ENCODE assay signal across 9 cellular contexts in the genomic region with DNA sequence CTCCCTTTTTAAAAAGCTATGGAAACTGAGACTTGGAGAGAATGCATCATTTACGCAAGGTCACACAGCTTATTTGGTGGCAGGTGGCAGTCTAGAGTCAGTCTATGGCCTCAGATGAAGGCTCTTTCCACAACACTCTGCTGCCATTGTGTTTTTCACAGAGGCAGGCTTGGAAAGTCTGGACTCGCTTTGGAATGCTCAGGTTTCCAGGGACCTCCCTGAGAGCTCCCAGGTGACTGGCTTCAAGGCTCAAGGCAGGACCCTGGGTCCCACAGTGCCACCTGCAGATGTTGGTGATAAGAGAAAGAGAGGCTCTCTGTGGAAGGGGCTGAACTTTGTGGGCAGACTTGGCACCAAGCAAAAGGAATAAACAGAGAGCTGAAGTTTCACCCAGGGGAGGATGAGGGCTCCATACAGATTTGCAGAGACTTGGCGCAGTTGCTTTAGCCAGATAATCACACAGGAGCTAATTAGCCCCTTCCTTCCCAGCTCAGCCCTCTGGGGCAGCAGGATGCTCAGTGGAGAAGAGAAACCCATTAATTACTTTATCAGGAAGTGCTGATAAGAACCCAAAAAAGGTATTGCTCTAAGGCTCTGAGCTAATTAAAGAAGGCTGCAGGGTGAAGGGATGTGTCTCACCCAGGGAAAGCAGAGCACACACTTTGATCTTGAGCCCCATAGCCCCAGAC.
A peak's percentile ranks its signal among the peaks of the same experiment; 100 is the strongest.
DNase-seq lines count a peak whose midpoint lies in the region; ATAC-seq, FAIRE-seq and TF ChIP-seq lines count a peak whose summit lies in the region.
"Had no signal": no experiment of that assay in that cellular context is flagged by ENCODE, and none has a peak within 500 bp of the region (broad histone marks: within the 10 kb centered on the region; RNA-seq: fewer than 3 reads in every experiment).

No MANE protein-coding gene starts in this region.

- ATAC-seq in A549 (peak in 1 of 2 experiments; percentile 61; a peak in 3 of 6 replicates), PC-3 (no peak), heart right ventricle (peak in 7 of 8 donors; percentile 15 to 75 (median 57)), omental fat pad (ENCODE audit: low FRiP score) (no peak)

- intact Hi-C loops in PC-3 (cut with micrococcal nuclease) = no loop called here
- intact Hi-C loops in heart right ventricle (cut with DNase I) = loop anchor here in 4 of 10 donors (10.0 kb wide), 3 partner anchors 120 to 370 kb away; no protein-coding TSS in a partner anchor

- H3K36me3 ChIP-seq in PC-3 (ENCODE audit: low read depth, low read length) (no peaks in the 10 kb centered on the region), heart right ventricle (no peaks in the 10 kb centered on the region)
- H3K36me3 ChIP-seq: MG63 had no signal

- H4K20me1 ChIP-seq in PC-3 (ENCODE audit: low read length) = no peaks in the 10 kb centered on the region

- no peaks in the 10 kb centered on the region for H3K9me2 ChIP-seq in PC-3 (replicated peaks; ENCODE audit: low read length)

- H3K9me3 ChIP-seq in A549 = no peaks in the 10 kb centered on the region
- no peaks in the 10 kb centered on the region for H3K9me3 ChIP-seq in PC-3 (ENCODE audit: low read length)
- no peaks in the 10 kb centered on the region for H3K9me3 ChIP-seq in heart right ventricle
- H3K9me3 ChIP-seq: MG63 had no signal

- peak; percentile 40 to 41 for TF ChIP-seq RAD21 in A549 (conservative IDR thresholded peaks at IDR 0.05 in 1 of 2, IDR thresholded peaks at IDR 0.05 in 1 of 2)

- POLR2A ChIA-PET in A549 (lab: Yijun Ruan, JAX) (no interaction called here), PC-3 (lab: Charles Lee; ENCODE audit: unreplicated experiment) (no interaction called here)

- no peak for TF ChIP-seq POLR2A in A549 (IDR thresholded peaks at IDR 0.05; ENCODE audit: low read length)

- H3K4me1 ChIP-seq in A549 (peaks cover 10% of the 10 kb centered on the region; the same call in 1 of the 3 replicates), PC-3 (ENCODE audit: insufficient read depth, low read length) (no peaks in the 10 kb centered on the region), heart right ventricle (peaks cover 7 to 50% (median 39%) of the 10 kb centered on the region in 9 donors)

- no peak overlapping the region for H3K9ac ChIP-seq in PC-3 (ENCODE audit: low read length)

- H3K79me2 ChIP-seq in PC-3 (ENCODE audit: low read length) = no peaks in the 10 kb centered on the region

- H2AFZ ChIP-seq in PC-3 (ENCODE audit: low read length) = no peak overlapping the region

- BruUV-seq in PC-3 (replicated peaks; lab: Mats Ljungman, UMichigan) = no TSS peak

- no peak for TF ChIP-seq EP300 in A549 (IDR thresholded peaks at IDR 0.05)

- H3K4me3 ChIP-seq in A549 = no peak overlapping the region
- no peak overlapping the region for H3K4me3 ChIP-seq in PC-3 (ENCODE audit: low read length)
- H3K4me3 ChIP-seq in heart right ventricle = no peak overlapping the region
- H3K4me3 ChIP-seq: MG63 had no signal

- 79% methylated on average over 3 of the region's 3 CpGs for WGBS in A549 (ENCODE audit: missing lambda C conversion rate)
- 60 to 73% methylated on average over 3 of the region's 3 CpGs for WGBS in heart right ventricle, 2 donors

- CTCF ChIA-PET in A549 (lab: Yijun Ruan, JAX) (interaction anchor here (0.6 to 2.5 kb wide), 11 partner anchors 9 to 377 kb away, joined by 3 to 12 read pairs (median 3); no protein-coding TSS in a partner anchor), PC-3 (lab: Charles Lee) (no interaction called here)

- H3F3A ChIP-seq in PC-3 (ENCODE audit: low read length, unreplicated experiment) = no peaks in the 10 kb centered on the region

- TF ChIP-seq CTCF in A549 (IDR thresholded peaks at IDR 0.05) (peak; percentile 19; the same call in 2 of the 3 replicates), GM10266 (IDR thresholded peaks at IDR 0.05; ENCODE audit: control insufficient read depth, insufficient read depth, low read depth, missing control alignments) (peak; percentile 13), PC-3 (conservative IDR thresholded peaks at IDR 0.05; ENCODE audit: low read depth, low read length) (0 out of 2 replicates have a peak, but pooled peaks have one; percentile 11), heart right ventricle (IDR thresholded peaks at IDR 0.05) (peak in 6 of 9 donors; percentile 29 to 61 (median 38)), omental fat pad (IDR thresholded peaks at IDR 0.05) (no peak)

- H3K4me2 ChIP-seq in A549 (no peak overlapping the region), PC-3 (ENCODE audit: low read length) (no peak overlapping the region)

- H3K27me3 ChIP-seq in PC-3 (ENCODE audit: low read length) (no peaks in the 10 kb centered on the region), heart right ventricle (no peaks in the 10 kb centered on the region)
- H3K27me3 ChIP-seq: MG63 had no signal

- FAIRE-seq in A549 (lab: Jason Lieb, UNC) = no peak

- H3K27ac ChIP-seq in A549 (peak overlapping the region in 1 of 2 experiments; percentile 36; a peak in 2 of 6 replicates), PC-3 (ENCODE audit: low read length) (no peak overlapping the region), heart right ventricle (peak overlapping the region in 6 of 10 donors; percentile 7 to 73 (median 42))

- DNase-seq in A549 (ENCODE audit: low read depth in 1 of 2, low spot score in 1 of 2) (peak in 1 of 2 experiments; percentile 25), GM10266 (ENCODE audit: extremely low spot score) (no peak), PC-3 (no peak), heart right ventricle (no peak), T-helper 9 cell (no peak), omental fat pad (ENCODE audit: low spot score) (no peak), NCI-H226 (no peak), OCI-M1 (lab: John Stamatoyannopoulos, UW) (no peak)
- DNase-seq: MG63 had no signal

TF ChIP-seq in A549, 52 proteins besides CTCF, POLR2A, EP300 and RAD21:
- TF ChIP-seq HDAC2 (IDR thresholded peaks at IDR 0.05) = no peak
- TF ChIP-seq SMC3 (IDR thresholded peaks at IDR 0.05) = peak; percentile 43
TF ChIP-seq in A549: peak in this region for 1.

Comparison
In these comparisons a context has a peak if more than half of its experiments do, and no peak if none do; other contexts are left out.
1. ATAC-seq: peak in heart right ventricle (7 of 8); none in PC-3 (single experiment) and omental fat pad (single experiment).
2. CTCF ChIP-seq: peak in A549 (single experiment), GM10266 (single experiment), PC-3 (single experiment) and heart right ventricle (6 of 9); none in omental fat pad (0 of 3).